Comparison of ENCODE assay signal across 1 cellular context in genomic region chr9:34988218-34989055, GRCh38.
TF ChIP-seq lines count a peak whose summit lies in the region.

No MANE protein-coding gene starts in this region.

TF ChIP-seq in IMR-90, 13 proteins besides CTCF, POLR2A, EP300 and RAD21 (continued from another document):
- TF ChIP-seq ELK1 (IDR thresholded peaks at IDR 0.05; ENCODE audit: borderline replicate concordance, low read depth, low read length), result no peak
- no peak for TF ChIP-seq NFE2L2 (IDR thresholded peaks at IDR 0.05; ENCODE audit: low read depth, low read length)
- no peak for TF ChIP-seq CHD1 (IDR thresholded peaks at IDR 0.05; ENCODE audit: low read depth, low read length)
- TF ChIP-seq BHLHE40 (IDR thresholded peaks at IDR 0.05; ENCODE audit: low read depth, low read length), result no peak
- TF ChIP-seq RCOR1 (IDR thresholded peaks at IDR 0.05; ENCODE audit: insufficient replicate concordance, low read length), result no peak
- TF ChIP-seq RFX5 (IDR thresholded peaks at IDR 0.05; ENCODE audit: low read depth, low read length), result no peak
- no peak for TF ChIP-seq MAFK (IDR thresholded peaks at IDR 0.05; ENCODE audit: low read depth, low read length)
- TF ChIP-seq SMC3 (IDR thresholded peaks at IDR 0.05; ENCODE audit: low read depth, low read length), result no peak
